Comparison of ENCODE assay signal across 1 cellular context in the genomic region with DNA sequence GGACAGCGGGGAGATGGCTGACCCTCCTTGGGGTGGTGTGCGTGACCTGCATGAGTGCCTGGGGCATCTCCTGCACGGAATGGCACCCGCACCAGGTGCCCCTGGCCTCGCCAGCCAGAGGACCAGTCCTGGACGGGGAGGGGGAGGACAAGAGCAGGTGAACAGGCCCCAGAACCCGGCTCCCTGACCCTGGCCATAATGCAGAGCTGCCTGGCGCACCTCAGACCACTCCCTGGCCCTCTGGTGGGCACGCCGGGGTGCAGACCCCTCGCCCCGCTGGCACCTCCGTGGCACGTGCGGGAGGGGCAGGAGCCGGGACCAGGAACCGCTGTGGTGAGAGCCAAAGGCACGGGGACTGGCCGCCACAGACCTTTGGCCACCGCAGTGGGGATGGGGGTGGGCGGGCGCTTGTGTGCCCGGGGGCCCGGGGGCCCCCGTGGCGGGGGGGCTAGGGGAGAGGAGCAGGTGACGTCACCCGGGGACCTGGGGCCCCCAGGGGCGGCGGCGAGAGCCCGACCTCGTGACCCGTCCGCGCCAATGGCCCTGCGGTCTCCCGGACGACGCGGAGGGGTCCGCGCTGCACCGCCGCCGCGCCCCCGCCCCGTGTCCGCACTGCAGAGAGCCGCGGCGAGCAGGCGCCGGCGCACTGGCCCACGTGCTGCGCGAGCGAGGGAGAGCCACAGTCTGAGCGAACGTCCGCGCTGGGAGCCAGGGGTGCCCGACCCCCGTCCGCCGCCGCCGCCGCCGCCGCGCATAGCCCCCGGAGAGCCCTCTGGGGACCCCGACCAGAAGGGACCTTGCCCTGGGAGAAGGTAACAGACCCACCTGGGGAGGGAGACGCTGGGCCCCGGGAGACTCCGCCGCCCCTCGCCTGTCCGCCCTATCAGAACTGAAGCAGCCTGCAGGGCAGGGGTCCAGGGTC.
TF ChIP-seq lines count a peak whose summit lies in the region.

A gene with protein sequence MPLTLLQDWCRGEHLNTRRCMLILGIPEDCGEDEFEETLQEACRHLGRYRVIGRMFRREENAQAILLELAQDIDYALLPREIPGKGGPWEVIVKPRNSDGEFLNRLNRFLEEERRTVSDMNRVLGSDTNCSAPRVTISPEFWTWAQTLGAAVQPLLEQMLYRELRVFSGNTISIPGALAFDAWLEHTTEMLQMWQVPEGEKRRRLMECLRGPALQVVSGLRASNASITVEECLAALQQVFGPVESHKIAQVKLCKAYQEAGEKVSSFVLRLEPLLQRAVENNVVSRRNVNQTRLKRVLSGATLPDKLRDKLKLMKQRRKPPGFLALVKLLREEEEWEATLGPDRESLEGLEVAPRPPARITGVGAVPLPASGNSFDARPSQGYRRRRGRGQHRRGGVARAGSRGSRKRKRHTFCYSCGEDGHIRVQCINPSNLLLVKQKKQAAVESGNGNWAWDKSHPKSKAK (plus strand): TSS at position 644 of the 922 bp plus-strand sequence. CDS start 586 bp downstream, outside the sequence.

TF ChIP-seq in K562, 482 proteins besides CTCF, POLR2A, EP300 and RAD21:
- no peak for TF ChIP-seq KLF13 (tag; IDR thresholded peaks at IDR 0.05; ENCODE audit: borderline replicate concordance, low read depth)
- TF ChIP-seq, protein P1, sequence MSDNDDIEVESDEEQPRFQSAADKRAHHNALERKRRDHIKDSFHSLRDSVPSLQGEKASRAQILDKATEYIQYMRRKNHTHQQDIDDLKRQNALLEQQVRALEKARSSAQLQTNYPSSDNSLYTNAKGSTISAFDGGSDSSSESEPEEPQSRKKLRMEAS (CRISPR knock-in tag; IDR thresholded peaks at IDR 0.05) = peak; percentile 43; the same call in 1 of the 2 replicates
- TF ChIP-seq, protein P2, sequence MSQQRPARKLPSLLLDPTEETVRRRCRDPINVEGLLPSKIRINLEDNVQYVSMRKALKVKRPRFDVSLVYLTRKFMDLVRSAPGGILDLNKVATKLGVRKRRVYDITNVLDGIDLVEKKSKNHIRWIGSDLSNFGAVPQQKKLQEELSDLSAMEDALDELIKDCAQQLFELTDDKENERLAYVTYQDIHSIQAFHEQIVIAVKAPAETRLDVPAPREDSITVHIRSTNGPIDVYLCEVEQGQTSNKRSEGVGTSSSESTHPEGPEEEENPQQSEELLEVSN (IDR thresholded peaks at IDR 0.05; ENCODE audit: borderline replicate concordance in 1 of 2, extremely low read depth in 1 of 2, insufficient read depth in 1 of 2, insufficient read length in 1 of 2, low read depth in 1 of 2, low read length in 1 of 2, poor library complexity in 1 of 2, severe bottlenecking in 1 of 2) = peak; percentile 62 to 85
- 0 out of 2 replicates have a peak, but pooled peaks have one; percentile 26 for TF ChIP-seq RBFOX2 (IDR thresholded peaks at IDR 0.05; ENCODE audit: low read depth, low read length)
- TF ChIP-seq CXXC5 (CRISPR knock-in tag; IDR thresholded peaks at IDR 0.05) = peak; percentile 26; the same call in 1 of the 2 replicates
- TF ChIP-seq SMAD3 (CRISPR knock-in tag; conservative IDR thresholded peaks at IDR 0.05) = no peak
- peak; percentile 90 for TF ChIP-seq L3MBTL2 (IDR thresholded peaks at IDR 0.05)
- TF ChIP-seq KLF6 (CRISPR knock-in tag; IDR thresholded peaks at IDR 0.05; ENCODE audit: borderline replicate concordance) = no peak
- no peak for TF ChIP-seq CBFA2T2 (conservative IDR thresholded peaks at IDR 0.05)
- TF ChIP-seq, protein P3, sequence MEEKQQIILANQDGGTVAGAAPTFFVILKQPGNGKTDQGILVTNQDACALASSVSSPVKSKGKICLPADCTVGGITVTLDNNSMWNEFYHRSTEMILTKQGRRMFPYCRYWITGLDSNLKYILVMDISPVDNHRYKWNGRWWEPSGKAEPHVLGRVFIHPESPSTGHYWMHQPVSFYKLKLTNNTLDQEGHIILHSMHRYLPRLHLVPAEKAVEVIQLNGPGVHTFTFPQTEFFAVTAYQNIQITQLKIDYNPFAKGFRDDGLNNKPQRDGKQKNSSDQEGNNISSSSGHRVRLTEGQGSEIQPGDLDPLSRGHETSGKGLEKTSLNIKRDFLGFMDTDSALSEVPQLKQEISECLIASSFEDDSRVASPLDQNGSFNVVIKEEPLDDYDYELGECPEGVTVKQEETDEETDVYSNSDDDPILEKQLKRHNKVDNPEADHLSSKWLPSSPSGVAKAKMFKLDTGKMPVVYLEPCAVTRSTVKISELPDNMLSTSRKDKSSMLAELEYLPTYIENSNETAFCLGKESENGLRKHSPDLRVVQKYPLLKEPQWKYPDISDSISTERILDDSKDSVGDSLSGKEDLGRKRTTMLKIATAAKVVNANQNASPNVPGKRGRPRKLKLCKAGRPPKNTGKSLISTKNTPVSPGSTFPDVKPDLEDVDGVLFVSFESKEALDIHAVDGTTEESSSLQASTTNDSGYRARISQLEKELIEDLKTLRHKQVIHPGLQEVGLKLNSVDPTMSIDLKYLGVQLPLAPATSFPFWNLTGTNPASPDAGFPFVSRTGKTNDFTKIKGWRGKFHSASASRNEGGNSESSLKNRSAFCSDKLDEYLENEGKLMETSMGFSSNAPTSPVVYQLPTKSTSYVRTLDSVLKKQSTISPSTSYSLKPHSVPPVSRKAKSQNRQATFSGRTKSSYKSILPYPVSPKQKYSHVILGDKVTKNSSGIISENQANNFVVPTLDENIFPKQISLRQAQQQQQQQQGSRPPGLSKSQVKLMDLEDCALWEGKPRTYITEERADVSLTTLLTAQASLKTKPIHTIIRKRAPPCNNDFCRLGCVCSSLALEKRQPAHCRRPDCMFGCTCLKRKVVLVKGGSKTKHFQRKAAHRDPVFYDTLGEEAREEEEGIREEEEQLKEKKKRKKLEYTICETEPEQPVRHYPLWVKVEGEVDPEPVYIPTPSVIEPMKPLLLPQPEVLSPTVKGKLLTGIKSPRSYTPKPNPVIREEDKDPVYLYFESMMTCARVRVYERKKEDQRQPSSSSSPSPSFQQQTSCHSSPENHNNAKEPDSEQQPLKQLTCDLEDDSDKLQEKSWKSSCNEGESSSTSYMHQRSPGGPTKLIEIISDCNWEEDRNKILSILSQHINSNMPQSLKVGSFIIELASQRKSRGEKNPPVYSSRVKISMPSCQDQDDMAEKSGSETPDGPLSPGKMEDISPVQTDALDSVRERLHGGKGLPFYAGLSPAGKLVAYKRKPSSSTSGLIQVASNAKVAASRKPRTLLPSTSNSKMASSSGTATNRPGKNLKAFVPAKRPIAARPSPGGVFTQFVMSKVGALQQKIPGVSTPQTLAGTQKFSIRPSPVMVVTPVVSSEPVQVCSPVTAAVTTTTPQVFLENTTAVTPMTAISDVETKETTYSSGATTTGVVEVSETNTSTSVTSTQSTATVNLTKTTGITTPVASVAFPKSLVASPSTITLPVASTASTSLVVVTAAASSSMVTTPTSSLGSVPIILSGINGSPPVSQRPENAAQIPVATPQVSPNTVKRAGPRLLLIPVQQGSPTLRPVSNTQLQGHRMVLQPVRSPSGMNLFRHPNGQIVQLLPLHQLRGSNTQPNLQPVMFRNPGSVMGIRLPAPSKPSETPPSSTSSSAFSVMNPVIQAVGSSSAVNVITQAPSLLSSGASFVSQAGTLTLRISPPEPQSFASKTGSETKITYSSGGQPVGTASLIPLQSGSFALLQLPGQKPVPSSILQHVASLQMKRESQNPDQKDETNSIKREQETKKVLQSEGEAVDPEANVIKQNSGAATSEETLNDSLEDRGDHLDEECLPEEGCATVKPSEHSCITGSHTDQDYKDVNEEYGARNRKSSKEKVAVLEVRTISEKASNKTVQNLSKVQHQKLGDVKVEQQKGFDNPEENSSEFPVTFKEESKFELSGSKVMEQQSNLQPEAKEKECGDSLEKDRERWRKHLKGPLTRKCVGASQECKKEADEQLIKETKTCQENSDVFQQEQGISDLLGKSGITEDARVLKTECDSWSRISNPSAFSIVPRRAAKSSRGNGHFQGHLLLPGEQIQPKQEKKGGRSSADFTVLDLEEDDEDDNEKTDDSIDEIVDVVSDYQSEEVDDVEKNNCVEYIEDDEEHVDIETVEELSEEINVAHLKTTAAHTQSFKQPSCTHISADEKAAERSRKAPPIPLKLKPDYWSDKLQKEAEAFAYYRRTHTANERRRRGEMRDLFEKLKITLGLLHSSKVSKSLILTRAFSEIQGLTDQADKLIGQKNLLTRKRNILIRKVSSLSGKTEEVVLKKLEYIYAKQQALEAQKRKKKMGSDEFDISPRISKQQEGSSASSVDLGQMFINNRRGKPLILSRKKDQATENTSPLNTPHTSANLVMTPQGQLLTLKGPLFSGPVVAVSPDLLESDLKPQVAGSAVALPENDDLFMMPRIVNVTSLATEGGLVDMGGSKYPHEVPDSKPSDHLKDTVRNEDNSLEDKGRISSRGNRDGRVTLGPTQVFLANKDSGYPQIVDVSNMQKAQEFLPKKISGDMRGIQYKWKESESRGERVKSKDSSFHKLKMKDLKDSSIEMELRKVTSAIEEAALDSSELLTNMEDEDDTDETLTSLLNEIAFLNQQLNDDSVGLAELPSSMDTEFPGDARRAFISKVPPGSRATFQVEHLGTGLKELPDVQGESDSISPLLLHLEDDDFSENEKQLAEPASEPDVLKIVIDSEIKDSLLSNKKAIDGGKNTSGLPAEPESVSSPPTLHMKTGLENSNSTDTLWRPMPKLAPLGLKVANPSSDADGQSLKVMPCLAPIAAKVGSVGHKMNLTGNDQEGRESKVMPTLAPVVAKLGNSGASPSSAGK (IDR thresholded peaks at IDR 0.05) = peak; percentile 51
- TF ChIP-seq, protein P4, sequence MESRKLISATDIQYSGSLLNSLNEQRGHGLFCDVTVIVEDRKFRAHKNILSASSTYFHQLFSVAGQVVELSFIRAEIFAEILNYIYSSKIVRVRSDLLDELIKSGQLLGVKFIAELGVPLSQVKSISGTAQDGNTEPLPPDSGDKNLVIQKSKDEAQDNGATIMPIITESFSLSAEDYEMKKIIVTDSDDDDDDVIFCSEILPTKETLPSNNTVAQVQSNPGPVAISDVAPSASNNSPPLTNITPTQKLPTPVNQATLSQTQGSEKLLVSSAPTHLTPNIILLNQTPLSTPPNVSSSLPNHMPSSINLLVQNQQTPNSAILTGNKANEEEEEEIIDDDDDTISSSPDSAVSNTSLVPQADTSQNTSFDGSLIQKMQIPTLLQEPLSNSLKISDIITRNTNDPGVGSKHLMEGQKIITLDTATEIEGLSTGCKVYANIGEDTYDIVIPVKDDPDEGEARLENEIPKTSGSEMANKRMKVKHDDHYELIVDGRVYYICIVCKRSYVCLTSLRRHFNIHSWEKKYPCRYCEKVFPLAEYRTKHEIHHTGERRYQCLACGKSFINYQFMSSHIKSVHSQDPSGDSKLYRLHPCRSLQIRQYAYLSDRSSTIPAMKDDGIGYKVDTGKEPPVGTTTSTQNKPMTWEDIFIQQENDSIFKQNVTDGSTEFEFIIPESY (CRISPR knock-in tag; IDR thresholded peaks at IDR 0.05) = 0 out of 2 replicates have a peak, but pooled peaks have one; percentile 11
- TF ChIP-seq, protein P5, sequence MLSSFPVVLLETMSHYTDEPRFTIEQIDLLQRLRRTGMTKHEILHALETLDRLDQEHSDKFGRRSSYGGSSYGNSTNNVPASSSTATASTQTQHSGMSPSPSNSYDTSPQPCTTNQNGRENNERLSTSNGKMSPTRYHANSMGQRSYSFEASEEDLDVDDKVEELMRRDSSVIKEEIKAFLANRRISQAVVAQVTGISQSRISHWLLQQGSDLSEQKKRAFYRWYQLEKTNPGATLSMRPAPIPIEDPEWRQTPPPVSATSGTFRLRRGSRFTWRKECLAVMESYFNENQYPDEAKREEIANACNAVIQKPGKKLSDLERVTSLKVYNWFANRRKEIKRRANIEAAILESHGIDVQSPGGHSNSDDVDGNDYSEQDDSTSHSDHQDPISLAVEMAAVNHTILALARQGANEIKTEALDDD (IDR thresholded peaks at IDR 0.05) = no peak
- no peak for TF ChIP-seq ZNF408 (CRISPR knock-in tag; IDR thresholded peaks at IDR 0.05; ENCODE audit: low read depth)
- TF ChIP-seq, protein P6, sequence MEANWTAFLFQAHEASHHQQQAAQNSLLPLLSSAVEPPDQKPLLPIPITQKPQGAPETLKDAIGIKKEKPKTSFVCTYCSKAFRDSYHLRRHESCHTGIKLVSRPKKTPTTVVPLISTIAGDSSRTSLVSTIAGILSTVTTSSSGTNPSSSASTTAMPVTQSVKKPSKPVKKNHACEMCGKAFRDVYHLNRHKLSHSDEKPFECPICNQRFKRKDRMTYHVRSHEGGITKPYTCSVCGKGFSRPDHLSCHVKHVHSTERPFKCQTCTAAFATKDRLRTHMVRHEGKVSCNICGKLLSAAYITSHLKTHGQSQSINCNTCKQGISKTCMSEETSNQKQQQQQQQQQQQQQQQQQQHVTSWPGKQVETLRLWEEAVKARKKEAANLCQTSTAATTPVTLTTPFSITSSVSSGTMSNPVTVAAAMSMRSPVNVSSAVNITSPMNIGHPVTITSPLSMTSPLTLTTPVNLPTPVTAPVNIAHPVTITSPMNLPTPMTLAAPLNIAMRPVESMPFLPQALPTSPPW (CRISPR knock-in tag; IDR thresholded peaks at IDR 0.05) = peak; percentile 53
- 0 out of 2 replicates have a peak, but pooled peaks have one; percentile 22 for TF ChIP-seq ATF7 (IDR thresholded peaks at IDR 0.05)
- TF ChIP-seq NRF1 (conservative IDR thresholded peaks at IDR 0.05 in 1 of 2, IDR thresholded peaks at IDR 0.05 in 1 of 2) = peak in 1 of 2 experiments; percentile 56; a peak in 2 of 4 replicates
TF ChIP-seq in K562: peak in this region for 10.
